Comparison of ENCODE assay signal across 9 cellular contexts in genomic region chr15:61051570-61052031, GRCh38.
DNase-seq lines count a peak whose midpoint lies in the region; ATAC-seq and TF ChIP-seq lines count a peak whose summit lies in the region.
"Had no signal": no experiment of that assay in that cellular context is flagged by ENCODE, and none has a peak within 500 bp of the region (broad histone marks: within the 10 kb centered on the region; RNA-seq: fewer than 3 reads in every experiment).

No MANE protein-coding gene starts in this region.

- no peaks in the 10 kb centered on the region for H3K27me3 ChIP-seq in GM23248 (replicated peaks; ENCODE audit: insufficient read depth)
- no peaks in the 10 kb centered on the region for H3K27me3 ChIP-seq in Peyer's patch
- H3K27me3 ChIP-seq in osteoblast (ENCODE audit: insufficient read depth, low read length) = no peaks in the 10 kb centered on the region

- DNase-seq in GM23248 = peak; percentile 85
- DNase-seq in Peyer's patch = no peak
- DNase-seq in fibroblast of peridontal ligament (ENCODE audit: extremely low read depth) = peak; percentile 84
- peak; percentile 81 for DNase-seq in osteoblast (ENCODE audit: insufficient read length, low spot score, missing footprints)
- DNase-seq in HuH-7 (ENCODE audit: low spot score) = no peak
- DNase-seq in DMS79 (lab: John Stamatoyannopoulos, UW) = no peak

- no peak overlapping the region for H3K9ac ChIP-seq in GM23248

- H3K79me2 ChIP-seq in GM23248 (ENCODE audit: insufficient read depth) (no peaks in the 10 kb centered on the region), osteoblast (ENCODE audit: insufficient read depth, low read length) (no peaks in the 10 kb centered on the region)

- H3K4me2 ChIP-seq in GM23248 (ENCODE audit: unreplicated experiment) (peak overlapping the region; percentile 8), osteoblast (ENCODE audit: insufficient read depth, low read length) (peak overlapping the region; percentile 38)

- H4K20me1 ChIP-seq in GM23248 (ENCODE audit: insufficient read depth) (no peaks in the 10 kb centered on the region), osteoblast (ENCODE audit: insufficient read depth, low read length) (peaks cover 5% of the 10 kb centered on the region)

- 6 to 8% methylated on average over 4 of the region's 4 CpGs for WGBS in GM23248 (ENCODE audit: low coverage in 1 of 2, low lambda C conversion rate in 2 of 2, missing lambda C conversion rate in 2 of 2), 2 experiments

- H3K36me3 ChIP-seq in GM23248 (ENCODE audit: low read depth) = no peaks in the 10 kb centered on the region
- H3K36me3 ChIP-seq in Peyer's patch = no peaks in the 10 kb centered on the region
- no peaks in the 10 kb centered on the region for H3K36me3 ChIP-seq in osteoblast (ENCODE audit: insufficient read depth, low read length)

- TF ChIP-seq POLR2A in Peyer's patch (IDR thresholded peaks at IDR 0.05) = no peak

- peaks cover 9% of the 10 kb centered on the region; the same call in 1 of the 2 replicates for H3F3A ChIP-seq in GM23248 (ENCODE audit: insufficient read depth)

- in situ Hi-C loops in GM23248 (cut with MboI) = loop anchor here (10.0 to 25.0 kb wide), 2 partner anchors 467 to 786 kb away; no protein-coding TSS in a partner anchor

- H3K27ac ChIP-seq in GM23248 = no peak overlapping the region
- H3K27ac ChIP-seq in Peyer's patch = no peak overlapping the region
- no peak overlapping the region for H3K27ac ChIP-seq in osteoblast (ENCODE audit: low read depth, low read length)
- H3K27ac ChIP-seq: skin epidermis had no signal

- ATAC-seq in GM19455 (IDR thresholded peaks at IDR 0.05; ENCODE audit: unreplicated experiment) = no peak
- no peak for ATAC-seq in GM18907 (IDR thresholded peaks at IDR 0.05; ENCODE audit: unreplicated experiment)

- H3K9me3 ChIP-seq in GM23248 (ENCODE audit: low read depth) = no peaks in the 10 kb centered on the region
- H3K9me3 ChIP-seq in Peyer's patch = no peaks in the 10 kb centered on the region
- no peaks in the 10 kb centered on the region for H3K9me3 ChIP-seq in osteoblast (ENCODE audit: low read depth, low read length)

- H3K4me1 ChIP-seq in GM23248 (ENCODE audit: insufficient read depth) (peaks cover 10% of the 10 kb centered on the region; the same call in 1 of the 2 replicates), Peyer's patch (peaks cover 0 to 4% (median 0%) of the 10 kb centered on the region in 4 donors), osteoblast (ENCODE audit: insufficient read depth, low read length) (peaks cover 33% of the 10 kb centered on the region)

- TF ChIP-seq CTCF in Peyer's patch (IDR thresholded peaks at IDR 0.05) (peak in 4 of 6 experiments; percentile 15 to 54 (median 49)), osteoblast (IDR thresholded peaks at IDR 0.05; ENCODE audit: extremely low read depth, low read depth, low read length) (peak; percentile 88)

- H3K4me3 ChIP-seq in GM23248 = no peak overlapping the region
- no peak overlapping the region for H3K4me3 ChIP-seq in Peyer's patch
- H3K4me3 ChIP-seq in osteoblast (ENCODE audit: insufficient read depth, low read length) = no peak overlapping the region
- H3K4me3 ChIP-seq: skin epidermis had no signal

- H3K9me2 ChIP-seq in GM23248 (ENCODE audit: insufficient read depth) = no peaks in the 10 kb centered on the region

- H2AFZ ChIP-seq in GM23248 = 0 out of 2 replicates have a peak overlapping the region, but pooled peaks have one; percentile 13
- H2AFZ ChIP-seq in osteoblast (ENCODE audit: low read length) = no peak overlapping the region

Comparison
In these comparisons a context has a peak if more than half of its experiments do, and no peak if none do; other contexts are left out.
1. DNase-seq: peak in GM23248 (single experiment), fibroblast of peridontal ligament (single experiment) and osteoblast (single experiment); none in Peyer's patch (0 of 3), HuH-7 (single experiment) and DMS79 (single experiment).